Comparison of ENCODE assay signal across 1 cellular context in the genomic region with DNA sequence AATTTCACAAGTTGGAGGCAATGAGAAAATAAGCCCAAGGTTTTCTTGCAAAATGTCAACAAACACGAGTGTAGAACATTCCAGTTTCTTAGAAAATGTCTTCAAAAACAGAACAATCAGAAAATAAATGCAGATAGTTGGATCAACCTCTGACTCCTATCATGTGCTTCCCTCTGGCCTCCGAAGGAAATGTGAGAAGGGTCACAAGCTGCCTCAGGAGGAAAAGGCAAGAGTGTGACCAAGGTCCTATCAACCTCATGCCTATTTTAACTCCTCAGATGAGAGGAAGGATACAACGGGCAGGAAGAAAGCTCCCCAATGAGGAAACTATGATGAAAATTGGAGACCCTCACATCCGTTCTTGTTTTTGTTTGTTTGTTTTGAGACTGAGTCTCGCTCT.
TF ChIP-seq lines count a peak whose summit lies in the region.

No MANE protein-coding gene starts in this region.

TF ChIP-seq in HepG2, 621 proteins besides CTCF, POLR2A, EP300 and RAD21:
- TF ChIP-seq JUNB (CRISPR knock-in tag; IDR thresholded peaks at IDR 0.05; ENCODE audit: borderline replicate concordance) (no peak), CEBPB (IDR thresholded peaks at IDR 0.05; ENCODE audit: borderline replicate concordance, low read depth, low read length) (no peak), TCF12 (IDR thresholded peaks at IDR 0.05) (no peak), TCF12 (CRISPR knock-in tag; IDR thresholded peaks at IDR 0.05) (no peak), REL (CRISPR knock-in tag; conservative IDR thresholded peaks at IDR 0.05) (no peak), ZNF383 (CRISPR knock-in tag; IDR thresholded peaks at IDR 0.05; ENCODE audit: borderline replicate concordance) (no peak), ARHGAP35 (CRISPR knock-in tag; IDR thresholded peaks at IDR 0.05; ENCODE audit: borderline replicate concordance) (no peak), HES4 (CRISPR knock-in tag; IDR thresholded peaks at IDR 0.05; ENCODE audit: borderline replicate concordance) (no peak), ZNF225 (CRISPR knock-in tag; IDR thresholded peaks at IDR 0.05) (no peak), EED (CRISPR knock-in tag; IDR thresholded peaks at IDR 0.05) (no peak), NCOA5 (CRISPR knock-in tag; IDR thresholded peaks at IDR 0.05) (no peak), FIP1L1 (IDR thresholded peaks at IDR 0.05; ENCODE audit: borderline replicate concordance, insufficient read depth, low read depth, low read length) (no peak)
- TF ChIP-seq, protein P1, sequence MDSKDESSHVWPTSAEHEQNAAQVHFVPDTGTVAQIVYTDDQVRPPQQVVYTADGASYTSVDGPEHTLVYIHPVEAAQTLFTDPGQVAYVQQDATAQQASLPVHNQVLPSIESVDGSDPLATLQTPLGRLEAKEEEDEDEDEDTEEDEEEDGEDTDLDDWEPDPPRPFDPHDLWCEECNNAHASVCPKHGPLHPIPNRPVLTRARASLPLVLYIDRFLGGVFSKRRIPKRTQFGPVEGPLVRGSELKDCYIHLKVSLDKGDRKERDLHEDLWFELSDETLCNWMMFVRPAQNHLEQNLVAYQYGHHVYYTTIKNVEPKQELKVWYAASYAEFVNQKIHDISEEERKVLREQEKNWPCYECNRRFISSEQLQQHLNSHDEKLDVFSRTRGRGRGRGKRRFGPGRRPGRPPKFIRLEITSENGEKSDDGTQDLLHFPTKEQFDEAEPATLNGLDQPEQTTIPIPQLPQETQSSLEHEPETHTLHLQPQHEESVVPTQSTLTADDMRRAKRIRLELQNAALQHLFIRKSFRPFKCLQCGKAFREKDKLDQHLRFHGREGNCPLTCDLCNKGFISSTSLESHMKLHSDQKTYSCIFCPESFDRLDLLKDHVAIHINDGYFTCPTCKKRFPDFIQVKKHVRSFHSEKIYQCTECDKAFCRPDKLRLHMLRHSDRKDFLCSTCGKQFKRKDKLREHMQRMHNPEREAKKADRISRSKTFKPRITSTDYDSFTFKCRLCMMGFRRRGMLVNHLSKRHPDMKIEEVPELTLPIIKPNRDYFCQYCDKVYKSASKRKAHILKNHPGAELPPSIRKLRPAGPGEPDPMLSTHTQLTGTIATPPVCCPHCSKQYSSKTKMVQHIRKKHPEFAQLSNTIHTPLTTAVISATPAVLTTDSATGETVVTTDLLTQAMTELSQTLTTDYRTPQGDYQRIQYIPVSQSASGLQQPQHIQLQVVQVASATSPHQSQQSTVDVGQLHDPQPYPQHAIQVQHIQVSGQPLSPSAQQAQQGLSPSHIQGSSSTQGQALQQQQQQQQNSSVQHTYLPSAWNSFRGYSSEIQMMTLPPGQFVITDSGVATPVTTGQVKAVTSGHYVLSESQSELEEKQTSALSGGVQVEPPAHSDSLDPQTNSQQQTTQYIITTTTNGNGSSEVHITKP (CRISPR knock-in tag; IDR thresholded peaks at IDR 0.05; ENCODE audit: low read depth) = no peak
- TF ChIP-seq, protein P2, sequence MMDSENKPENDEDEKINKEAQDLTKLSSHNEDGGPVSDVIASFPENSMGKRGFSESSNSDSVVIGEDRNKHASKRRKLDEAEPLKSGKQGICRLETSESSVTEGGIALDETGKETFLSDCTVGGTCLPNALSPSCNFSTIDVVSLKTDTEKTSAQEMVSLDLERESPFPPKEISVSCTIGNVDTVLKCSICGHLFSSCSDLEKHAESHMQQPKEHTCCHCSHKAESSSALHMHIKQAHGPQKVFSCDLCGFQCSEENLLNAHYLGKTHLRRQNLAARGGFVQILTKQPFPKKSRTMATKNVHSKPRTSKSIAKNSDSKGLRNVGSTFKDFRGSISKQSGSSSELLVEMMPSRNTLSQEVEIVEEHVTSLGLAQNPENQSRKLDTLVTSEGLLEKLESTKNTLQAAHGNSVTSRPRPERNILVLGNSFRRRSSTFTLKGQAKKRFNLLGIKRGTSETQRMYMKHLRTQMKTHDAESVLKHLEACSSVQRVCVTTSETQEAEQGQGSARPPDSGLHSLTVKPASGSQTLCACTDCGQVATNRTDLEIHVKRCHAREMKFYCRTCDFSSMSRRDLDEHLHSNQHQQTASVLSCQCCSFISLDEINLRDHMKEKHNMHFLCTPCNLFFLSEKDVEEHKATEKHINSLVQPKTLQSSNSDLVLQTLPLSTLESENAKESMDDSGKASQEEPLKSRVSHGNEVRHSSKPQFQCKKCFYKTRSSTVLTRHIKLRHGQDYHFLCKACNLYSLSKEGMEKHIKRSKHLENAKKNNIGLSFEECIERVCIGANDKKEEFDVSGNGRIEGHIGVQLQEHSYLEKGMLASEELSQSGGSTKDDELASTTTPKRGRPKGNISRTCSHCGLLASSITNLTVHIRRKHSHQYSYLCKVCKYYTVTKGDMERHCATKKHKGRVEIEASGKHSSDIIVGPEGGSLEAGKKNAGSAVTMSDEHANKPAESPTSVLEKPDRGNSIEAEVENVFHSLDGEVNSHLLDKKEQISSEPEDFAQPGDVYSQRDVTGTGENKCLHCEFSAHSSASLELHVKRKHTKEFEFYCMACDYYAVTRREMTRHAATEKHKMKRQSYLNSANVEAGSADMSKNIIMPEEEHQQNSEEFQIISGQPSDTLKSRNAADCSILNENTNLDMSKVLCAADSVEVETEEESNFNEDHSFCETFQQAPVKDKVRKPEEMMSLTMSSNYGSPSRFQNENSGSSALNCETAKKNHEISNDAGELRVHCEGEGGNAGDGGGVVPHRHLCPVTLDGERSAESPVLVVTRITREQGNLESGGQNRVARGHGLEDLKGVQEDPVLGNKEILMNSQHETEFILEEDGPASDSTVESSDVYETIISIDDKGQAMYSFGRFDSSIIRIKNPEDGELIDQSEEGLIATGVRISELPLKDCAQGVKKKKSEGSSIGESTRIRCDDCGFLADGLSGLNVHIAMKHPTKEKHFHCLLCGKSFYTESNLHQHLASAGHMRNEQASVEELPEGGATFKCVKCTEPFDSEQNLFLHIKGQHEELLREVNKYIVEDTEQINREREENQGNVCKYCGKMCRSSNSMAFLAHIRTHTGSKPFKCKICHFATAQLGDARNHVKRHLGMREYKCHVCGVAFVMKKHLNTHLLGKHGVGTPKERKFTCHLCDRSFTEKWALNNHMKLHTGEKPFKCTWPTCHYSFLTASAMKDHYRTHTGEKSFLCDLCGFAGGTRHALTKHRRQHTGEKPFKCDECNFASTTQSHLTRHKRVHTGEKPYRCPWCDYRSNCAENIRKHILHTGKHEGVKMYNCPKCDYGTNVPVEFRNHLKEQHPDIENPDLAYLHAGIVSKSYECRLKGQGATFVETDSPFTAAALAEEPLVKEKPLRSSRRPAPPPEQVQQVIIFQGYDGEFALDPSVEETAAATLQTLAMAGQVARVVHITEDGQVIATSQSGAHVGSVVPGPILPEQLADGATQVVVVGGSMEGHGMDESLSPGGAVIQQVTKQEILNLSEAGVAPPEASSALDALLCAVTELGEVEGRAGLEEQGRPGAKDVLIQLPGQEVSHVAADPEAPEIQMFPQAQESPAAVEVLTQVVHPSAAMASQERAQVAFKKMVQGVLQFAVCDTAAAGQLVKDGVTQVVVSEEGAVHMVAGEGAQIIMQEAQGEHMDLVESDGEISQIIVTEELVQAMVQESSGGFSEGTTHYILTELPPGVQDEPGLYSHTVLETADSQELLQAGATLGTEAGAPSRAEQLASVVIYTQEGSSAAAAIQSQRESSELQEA (CRISPR knock-in tag; IDR thresholded peaks at IDR 0.05; ENCODE audit: not compliant biosample characterization) = no peak
- TF ChIP-seq, protein P3, sequence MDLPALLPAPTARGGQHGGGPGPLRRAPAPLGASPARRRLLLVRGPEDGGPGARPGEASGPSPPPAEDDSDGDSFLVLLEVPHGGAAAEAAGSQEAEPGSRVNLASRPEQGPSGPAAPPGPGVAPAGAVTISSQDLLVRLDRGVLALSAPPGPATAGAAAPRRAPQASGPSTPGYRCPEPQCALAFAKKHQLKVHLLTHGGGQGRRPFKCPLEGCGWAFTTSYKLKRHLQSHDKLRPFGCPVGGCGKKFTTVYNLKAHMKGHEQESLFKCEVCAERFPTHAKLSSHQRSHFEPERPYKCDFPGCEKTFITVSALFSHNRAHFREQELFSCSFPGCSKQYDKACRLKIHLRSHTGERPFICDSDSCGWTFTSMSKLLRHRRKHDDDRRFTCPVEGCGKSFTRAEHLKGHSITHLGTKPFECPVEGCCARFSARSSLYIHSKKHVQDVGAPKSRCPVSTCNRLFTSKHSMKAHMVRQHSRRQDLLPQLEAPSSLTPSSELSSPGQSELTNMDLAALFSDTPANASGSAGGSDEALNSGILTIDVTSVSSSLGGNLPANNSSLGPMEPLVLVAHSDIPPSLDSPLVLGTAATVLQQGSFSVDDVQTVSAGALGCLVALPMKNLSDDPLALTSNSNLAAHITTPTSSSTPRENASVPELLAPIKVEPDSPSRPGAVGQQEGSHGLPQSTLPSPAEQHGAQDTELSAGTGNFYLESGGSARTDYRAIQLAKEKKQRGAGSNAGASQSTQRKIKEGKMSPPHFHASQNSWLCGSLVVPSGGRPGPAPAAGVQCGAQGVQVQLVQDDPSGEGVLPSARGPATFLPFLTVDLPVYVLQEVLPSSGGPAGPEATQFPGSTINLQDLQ (CRISPR knock-in tag; IDR thresholded peaks at IDR 0.05) = no peak
- TF ChIP-seq, protein P4, sequence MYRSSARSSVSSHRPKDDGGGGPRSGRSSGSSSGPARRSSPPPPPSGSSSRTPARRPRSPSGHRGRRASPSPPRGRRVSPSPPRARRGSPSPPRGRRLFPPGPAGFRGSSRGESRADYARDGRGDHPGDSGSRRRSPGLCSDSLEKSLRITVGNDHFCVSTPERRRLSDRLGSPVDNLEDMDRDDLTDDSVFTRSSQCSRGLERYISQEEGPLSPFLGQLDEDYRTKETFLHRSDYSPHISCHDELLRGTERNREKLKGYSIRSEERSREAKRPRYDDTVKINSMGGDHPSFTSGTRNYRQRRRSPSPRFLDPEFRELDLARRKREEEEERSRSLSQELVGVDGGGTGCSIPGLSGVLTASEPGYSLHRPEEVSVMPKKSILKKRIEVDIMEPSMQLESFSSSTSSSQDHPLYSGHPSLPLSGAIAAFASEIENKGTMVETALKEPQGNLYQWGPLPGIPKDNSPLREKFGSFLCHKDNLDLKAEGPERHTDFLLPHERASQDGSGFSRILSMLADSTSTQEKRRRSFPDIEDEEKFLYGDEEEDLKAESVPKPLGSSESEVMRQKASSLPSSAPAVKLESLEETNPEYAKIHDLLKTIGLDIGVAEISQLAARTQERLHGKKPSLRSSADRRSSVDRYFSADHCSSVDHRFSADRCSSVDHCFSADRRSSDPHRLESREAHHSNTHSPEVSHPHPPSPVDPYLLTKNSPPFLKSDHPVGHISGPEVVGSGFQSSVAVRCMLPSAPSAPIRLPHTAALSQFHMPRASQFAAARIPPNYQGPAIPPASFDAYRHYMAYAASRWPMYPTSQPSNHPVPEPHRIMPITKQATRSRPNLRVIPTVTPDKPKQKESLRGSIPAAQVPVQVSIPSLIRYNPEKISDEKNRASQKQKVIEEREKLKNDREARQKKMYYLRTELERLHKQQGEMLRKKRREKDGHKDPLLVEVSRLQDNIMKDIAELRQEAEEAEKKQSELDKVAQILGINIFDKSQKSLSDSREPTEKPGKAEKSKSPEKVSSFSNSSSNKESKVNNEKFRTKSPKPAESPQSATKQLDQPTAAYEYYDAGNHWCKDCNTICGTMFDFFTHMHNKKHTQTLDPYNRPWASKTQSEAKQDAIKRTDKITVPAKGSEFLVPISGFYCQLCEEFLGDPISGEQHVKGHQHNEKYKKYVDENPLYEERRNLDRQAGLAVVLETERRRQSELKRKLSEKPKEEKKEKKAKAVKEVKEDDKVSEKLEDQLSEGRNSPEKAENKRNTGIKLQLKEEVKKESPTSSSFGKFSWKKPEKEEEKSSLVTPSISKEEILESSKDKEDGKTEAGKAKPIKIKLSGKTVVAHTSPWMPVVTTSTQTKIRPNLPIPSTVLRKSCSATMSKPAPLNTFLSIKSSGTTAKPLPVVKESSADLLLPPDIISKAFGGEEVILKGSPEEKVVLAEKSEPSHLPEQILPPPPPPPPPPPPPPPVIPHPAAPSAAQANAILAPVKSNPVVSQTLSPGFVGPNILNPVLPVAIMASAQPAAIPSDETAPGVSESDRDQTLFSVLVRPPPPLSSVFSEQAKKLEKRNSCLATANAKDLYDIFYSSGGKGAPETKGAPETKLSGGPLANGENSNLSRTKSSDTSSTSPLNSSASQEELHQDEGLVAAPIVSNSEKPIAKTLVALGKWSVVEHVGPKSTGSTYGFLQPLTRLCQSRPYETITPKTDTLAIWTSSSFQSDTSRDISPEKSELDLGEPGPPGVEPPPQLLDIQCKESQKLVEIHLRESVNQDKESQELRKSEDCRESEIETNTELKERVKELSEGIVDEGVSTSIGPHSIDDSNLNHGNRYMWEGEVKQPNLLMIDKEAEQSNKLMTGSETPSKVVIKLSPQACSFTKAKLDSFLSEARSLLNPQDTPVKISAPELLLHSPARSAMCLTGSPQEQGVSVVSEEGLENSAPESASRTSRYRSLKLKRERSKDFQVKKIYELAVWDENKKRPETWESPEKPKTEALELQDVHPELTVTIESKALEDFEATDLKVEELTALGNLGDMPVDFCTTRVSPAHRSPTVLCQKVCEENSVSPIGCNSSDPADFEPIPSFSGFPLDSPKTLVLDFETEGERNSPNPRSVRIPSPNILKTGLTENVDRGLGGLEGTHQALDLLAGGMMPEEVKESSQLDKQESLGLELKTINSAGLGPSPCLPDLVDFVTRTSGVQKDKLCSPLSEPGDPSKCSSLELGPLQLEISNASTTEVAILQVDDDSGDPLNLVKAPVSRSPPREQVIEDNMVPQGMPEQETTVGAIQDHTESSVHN (CRISPR knock-in tag; IDR thresholded peaks at IDR 0.05) = no peak
TF ChIP-seq in HepG2: peak in this region for 0.
